8 cellular contexts compared by ENCODE assay signal in the genomic region with DNA sequence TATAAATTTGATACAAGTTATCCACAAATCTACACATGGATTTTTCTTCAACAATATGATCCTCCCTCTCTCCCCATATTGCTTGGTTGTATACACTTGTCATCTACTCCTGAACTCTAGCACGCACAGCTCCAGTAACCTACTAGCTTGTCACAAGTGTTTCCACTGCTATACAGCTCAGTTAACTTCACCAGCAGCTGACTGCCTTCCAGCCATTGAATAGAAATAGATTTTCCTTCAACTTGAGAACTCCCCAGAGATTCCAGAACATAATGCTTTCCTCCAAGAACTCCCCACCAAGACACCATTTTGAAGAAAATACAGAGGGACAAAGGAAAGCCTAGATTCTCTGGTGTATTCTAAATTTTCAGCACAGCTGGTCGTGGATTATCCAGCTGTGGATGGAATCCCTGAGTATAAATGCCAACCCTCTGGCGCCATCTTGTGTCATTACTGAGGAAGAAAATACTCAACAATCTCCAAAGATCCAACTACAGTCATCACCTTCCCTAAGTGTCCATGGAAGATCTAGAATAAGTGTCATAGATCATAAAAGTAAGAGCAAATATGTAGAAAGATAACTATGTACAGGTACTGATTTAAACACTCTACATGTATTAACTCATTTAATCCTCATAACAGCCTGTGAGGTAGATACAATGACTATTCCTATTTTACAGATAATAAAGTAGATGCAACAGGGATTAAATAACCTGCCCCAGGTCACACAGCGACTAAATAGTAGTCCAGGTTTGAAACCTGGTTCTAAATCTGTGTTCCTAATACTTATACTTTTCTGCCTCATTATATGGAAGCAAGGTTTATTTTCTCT.
A peak's percentile ranks its signal among the peaks of the same experiment; 100 is the strongest.
DNase-seq lines count a peak whose midpoint lies in the region; ATAC-seq and TF ChIP-seq lines count a peak whose summit lies in the region.

No MANE protein-coding gene starts in this region.

- H3K9ac ChIP-seq in PC-3 (ENCODE audit: low read length): no peak overlapping the region
- H3K9ac ChIP-seq in liver (ENCODE audit: low read depth in 1 of 2, low read length in 2 of 2): no peak overlapping the region

- TF ChIP-seq CTCF in PC-3 (conservative IDR thresholded peaks at IDR 0.05; ENCODE audit: low read depth, low read length) (peak; percentile 90), liver (IDR thresholded peaks at IDR 0.05; ENCODE audit: low read depth, low read length, missing input control) (peak; percentile 72), natural killer cell (IDR thresholded peaks at IDR 0.05) (no peak)

- no peaks in the 10 kb centered on the region for H3K36me3 Mint-ChIP-seq in natural killer cell

- no TSS peak for BruUV-seq in PC-3 (replicated peaks; lab: Mats Ljungman, UMichigan)

- H4K20me1 ChIP-seq in PC-3 (ENCODE audit: low read length): no peaks in the 10 kb centered on the region

- no peaks in the 10 kb centered on the region for H3K9me3 ChIP-seq in PC-3 (ENCODE audit: low read length)
- no peaks in the 10 kb centered on the region for H3K9me3 ChIP-seq in liver (ENCODE audit: control insufficient read depth in 4 of 4, low read length in 3 of 4)
- no peaks in the 10 kb centered on the region for H3K9me3 ChIP-seq in aorta (ENCODE audit: control insufficient read depth, low read length)

- no peak overlapping the region for H2AFZ ChIP-seq in PC-3 (ENCODE audit: low read length)

- peak; percentile 63 for DNase-seq in EH (ENCODE audit: low read depth)
- DNase-seq in HS-27A (ENCODE audit: low read depth): peak; percentile 33
- peak; percentile 73 for DNase-seq in PC-3
- peak; percentile 39 to 53 for DNase-seq in dermis microvascular lymphatic vessel endothelial cell (ENCODE audit: low read depth in 2 of 2)
- DNase-seq in aorta: no peak
- DNase-seq in activated CD8-positive, alpha-beta memory T cell treated with anti-CD3 and anti-CD28 coated beads for 24 hours: no peak
- no peak for DNase-seq in natural killer cell

- no peaks in the 10 kb centered on the region for H3K27me3 ChIP-seq in PC-3 (ENCODE audit: low read length)
- no peaks in the 10 kb centered on the region for H3K27me3 ChIP-seq in liver (ENCODE audit: control insufficient read depth in 4 of 4, insufficient read depth in 4 of 4, low read length in 3 of 4)
- no peaks in the 10 kb centered on the region for H3K27me3 ChIP-seq in aorta (ENCODE audit: control insufficient read depth in 1 of 2, insufficient read depth in 2 of 2, low read length in 1 of 2)

- ATAC-seq in PC-3 (peak; percentile 96), aorta (ENCODE audit: low FRiP score) (peak; percentile 77), natural killer cell (no peak)

- CTCF ChIA-PET in PC-3 (lab: Charles Lee): interaction anchor here (0.6 to 1.3 kb wide), 5 partner anchors 343 to 995 kb away, joined by 3 to 15 read pairs (median 3); no protein-coding TSS in a partner anchor

- H3K9me2 ChIP-seq in PC-3 (replicated peaks; ENCODE audit: low read length): no peaks in the 10 kb centered on the region

- peaks cover 0 to 4% of the 10 kb centered on the region in 2 donors for H3K9me3 Mint-ChIP-seq in natural killer cell

- intact Hi-C loops in PC-3 (cut with micrococcal nuclease): loop anchor here (1.0 to 5.0 kb wide), 6 partner anchors 155 to 1034 kb away; no protein-coding TSS in a partner anchor
- intact Hi-C loops in aorta (cut with DNase I): loop anchor here in 1 of 2 donors (5.0 kb wide), 1 partner anchor 1009 kb away; no protein-coding TSS in a partner anchor
- intact Hi-C loops in natural killer cell (cut with micrococcal nuclease): no loop called here

- H3K4me3 Mint-ChIP-seq in natural killer cell: no peak overlapping the region

- H3K79me2 ChIP-seq in PC-3 (ENCODE audit: low read length): no peaks in the 10 kb centered on the region

- peak; percentile 93 for TF ChIP-seq RAD21 in liver (IDR thresholded peaks at IDR 0.05)

- 19% methylated on average over 4 of the region's 4 CpGs for WGBS in liver
- WGBS in aorta, 2 donors: 11 to 16% methylated on average over 4 of the region's 4 CpGs

- no peaks in the 10 kb centered on the region for H3K27me3 Mint-ChIP-seq in natural killer cell (ENCODE audit: low read depth in 2 of 2)

- no peak overlapping the region for H3K4me2 ChIP-seq in PC-3 (ENCODE audit: low read length)

- H3K4me1 ChIP-seq in PC-3 (ENCODE audit: insufficient read depth, low read length) (no peaks in the 10 kb centered on the region), liver (ENCODE audit: control insufficient read depth in 4 of 4, insufficient read depth in 4 of 4, low read length in 3 of 4) (no peaks in the 10 kb centered on the region), aorta (ENCODE audit: control insufficient read depth in 1 of 2, insufficient read depth in 2 of 2, low read length in 2 of 2) (no peaks in the 10 kb centered on the region)

- H3K27ac ChIP-seq in PC-3 (ENCODE audit: low read length): no peak overlapping the region
- H3K27ac ChIP-seq in liver (ENCODE audit: low read depth in 1 of 2, low read length in 2 of 2): no peak overlapping the region
- H3K27ac ChIP-seq in aorta (ENCODE audit: low read depth in 1 of 2, low read length in 2 of 2): no peak overlapping the region

- no peak overlapping the region for H3K27ac Mint-ChIP-seq in natural killer cell

- POLR2A ChIA-PET in PC-3 (lab: Charles Lee; ENCODE audit: unreplicated experiment): interaction anchor here (0.6 kb wide), 2 partner anchors 179 to 468 kb away, joined by 3 read pairs; no protein-coding TSS in a partner anchor

- H3K4me3 ChIP-seq in PC-3 (ENCODE audit: low read length) (no peak overlapping the region), liver (ENCODE audit: low read depth in 1 of 3, low read length in 3 of 3) (no peak overlapping the region), aorta (ENCODE audit: low read length in 2 of 2) (no peak overlapping the region)

- no peaks in the 10 kb centered on the region for H3F3A ChIP-seq in PC-3 (ENCODE audit: low read length, unreplicated experiment)

- H3K4me1 Mint-ChIP-seq in natural killer cell: no peaks in the 10 kb centered on the region

- H3K36me3 ChIP-seq in PC-3 (ENCODE audit: low read depth, low read length) (no peaks in the 10 kb centered on the region), liver (ENCODE audit: control insufficient read depth in 4 of 4, insufficient read depth in 3 of 4, low read depth in 1 of 4, low read length in 3 of 4) (no peaks in the 10 kb centered on the region), aorta (ENCODE audit: control insufficient read depth in 1 of 2, insufficient read depth in 2 of 2, low read length in 1 of 2) (no peaks in the 10 kb centered on the region)

TF ChIP-seq in liver, 16 proteins besides CTCF, POLR2A, EP300 and RAD21:
- no peak for TF ChIP-seq MAX (IDR thresholded peaks at IDR 0.05)
- no peak for TF ChIP-seq NR2F2 (IDR thresholded peaks at IDR 0.05)
- TF ChIP-seq ZBTB33 (IDR thresholded peaks at IDR 0.05): no peak
- no peak for TF ChIP-seq GABPA (IDR thresholded peaks at IDR 0.05 in 1 of 2, conservative IDR thresholded peaks at IDR 0.05 in 1 of 2)
- TF ChIP-seq RXRA (IDR thresholded peaks at IDR 0.05): no peak
- TF ChIP-seq, protein P1, sequence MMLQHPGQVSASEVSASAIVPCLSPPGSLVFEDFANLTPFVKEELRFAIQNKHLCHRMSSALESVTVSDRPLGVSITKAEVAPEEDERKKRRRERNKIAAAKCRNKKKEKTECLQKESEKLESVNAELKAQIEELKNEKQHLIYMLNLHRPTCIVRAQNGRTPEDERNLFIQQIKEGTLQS (IDR thresholded peaks at IDR 0.05): no peak

Comparison
In these comparisons a context has a peak if more than half of its experiments do, and no peak if none do; other contexts are left out.
1. DNase-seq: peak in EH (single experiment), HS-27A (single experiment), PC-3 (single experiment) and dermis microvascular lymphatic vessel endothelial cell (2 of 2); none in aorta (0 of 2), activated CD8-positive, alpha-beta memory T cell treated with anti-CD3 and anti-CD28 coated beads for 24 hours (single experiment) and natural killer cell (single experiment).
2. ATAC-seq: peak in PC-3 (single experiment) and aorta (single experiment); none in natural killer cell (0 of 3).